Comparison of ENCODE assay signal across 1 cellular context in genomic region chr16:69326172-69326873, GRCh38.
TF ChIP-seq lines count a peak whose summit lies in the region.

No MANE protein-coding gene starts in this region.

TF ChIP-seq in HepG2, 621 proteins besides CTCF, POLR2A, EP300 and RAD21 (continued from another document and continues in another):
- TF ChIP-seq ZBTB14 (CRISPR knock-in tag; IDR thresholded peaks at IDR 0.05) (no peak), DMTF1 (CRISPR knock-in tag; IDR thresholded peaks at IDR 0.05) (no peak), E2F5 (CRISPR knock-in tag; conservative IDR thresholded peaks at IDR 0.05) (no peak), ZNF674 (CRISPR knock-in tag; IDR thresholded peaks at IDR 0.05; ENCODE audit: low read depth) (no peak), ZNF614 (CRISPR knock-in tag; IDR thresholded peaks at IDR 0.05; ENCODE audit: borderline replicate concordance) (peak; percentile 89; the same call in 1 of the 2 replicates), ZNF225 (CRISPR knock-in tag; IDR thresholded peaks at IDR 0.05) (no peak), MLXIP (CRISPR knock-in tag; IDR thresholded peaks at IDR 0.05; ENCODE audit: borderline replicate concordance) (no peak), GZF1 (CRISPR knock-in tag; IDR thresholded peaks at IDR 0.05) (no peak), RBAK (CRISPR knock-in tag; IDR thresholded peaks at IDR 0.05) (no peak), CENPT (CRISPR knock-in tag; IDR thresholded peaks at IDR 0.05; ENCODE audit: low read depth) (no peak), TCF7 (IDR thresholded peaks at IDR 0.05; ENCODE audit: low read depth) (no peak), FUBP1 (CRISPR knock-in tag; IDR thresholded peaks at IDR 0.05; ENCODE audit: borderline replicate concordance) (no peak), FIP1L1 (IDR thresholded peaks at IDR 0.05; ENCODE audit: borderline replicate concordance, insufficient read depth, low read depth, low read length) (no peak), ZNF496 (CRISPR knock-in tag; IDR thresholded peaks at IDR 0.05; ENCODE audit: insufficient replicate concordance) (no peak), ZNF24 (IDR thresholded peaks at IDR 0.05) (no peak), AKNA (CRISPR knock-in tag; IDR thresholded peaks at IDR 0.05; ENCODE audit: borderline replicate concordance) (no peak), XRCC5 (optimal IDR thresholded peaks at IDR 0.05; ENCODE audit: low read length) (peak; percentile 77), ZNF766 (CRISPR knock-in tag; IDR thresholded peaks at IDR 0.05; ENCODE audit: borderline replicate concordance) (no peak), CREBL2 (CRISPR knock-in tag; IDR thresholded peaks at IDR 0.05; ENCODE audit: borderline replicate concordance) (no peak), ZIK1 (CRISPR knock-in tag; IDR thresholded peaks at IDR 0.05; ENCODE audit: borderline replicate concordance, low read depth) (no peak), SP1 (IDR thresholded peaks at IDR 0.05) (no peak), SP1 (CRISPR knock-in tag; IDR thresholded peaks at IDR 0.05) (no peak), ATF6 (CRISPR knock-in tag; conservative IDR thresholded peaks at IDR 0.05) (no peak), ZEB1 (IDR thresholded peaks at IDR 0.05; ENCODE audit: insufficient replicate concordance, low read depth) (peak; percentile 10), ZNF101 (CRISPR knock-in tag; IDR thresholded peaks at IDR 0.05; ENCODE audit: borderline replicate concordance, low read depth) (no peak), TOE1 (CRISPR knock-in tag; IDR thresholded peaks at IDR 0.05) (no peak), CBX1 (IDR thresholded peaks at IDR 0.05; ENCODE audit: low read depth) (no peak), ATM (IDR thresholded peaks at IDR 0.05; ENCODE audit: borderline replicate concordance) (no peak), ZBTB4 (CRISPR knock-in tag; IDR thresholded peaks at IDR 0.05; ENCODE audit: borderline replicate concordance) (no peak; the same call in 1 of the 2 replicates), KLF11 (CRISPR knock-in tag; IDR thresholded peaks at IDR 0.05) (no peak), U2AF1 (optimal IDR thresholded peaks at IDR 0.05; ENCODE audit: low read depth, low read length) (no peak), ZNF792 (CRISPR knock-in tag; IDR thresholded peaks at IDR 0.05) (no peak), CEBPB (IDR thresholded peaks at IDR 0.05; ENCODE audit: borderline replicate concordance, low read depth, low read length) (no peak), KDM5A (IDR thresholded peaks at IDR 0.05; ENCODE audit: borderline replicate concordance, low read length) (no peak), IRF9 (CRISPR knock-in tag; IDR thresholded peaks at IDR 0.05; ENCODE audit: borderline replicate concordance) (no peak; the same call in 1 of the 2 replicates), SSRP1 (CRISPR knock-in tag; IDR thresholded peaks at IDR 0.05) (no peak), SKI (IDR thresholded peaks at IDR 0.05; ENCODE audit: partially characterized antibody) (no peak), PAF1 (CRISPR knock-in tag; IDR thresholded peaks at IDR 0.05) (no peak), MXI1 (IDR thresholded peaks at IDR 0.05; ENCODE audit: borderline replicate concordance, low read depth, low read length) (peak; percentile 94), ZC3H13 (CRISPR knock-in tag; IDR thresholded peaks at IDR 0.05) (peak; percentile 61; the same call in 1 of the 2 replicates)
